ENCODE assay signal across 11 cellular contexts in genomic region chr6:31179896-31180295, GRCh38. TPM values are rescaled to one million over a fixed set of nuclear protein-coding genes. Genes with fewer than 3 reads are reported as not detected.
DNase-seq lines count a peak whose midpoint lies in the region; ATAC-seq and TF ChIP-seq lines count a peak whose summit lies in the region.
"Had no signal": no experiment of that assay in that cellular context is flagged by ENCODE, and none has a peak within 500 bp of the region (broad histone marks: within the 10 kb centered on the region; RNA-seq: fewer than 3 reads in every experiment).

No MANE protein-coding gene starts in this region.

- peak overlapping the region; percentile 23 for H2AFZ ChIP-seq in OCI-LY7 (ENCODE audit: low read length)
- no peak overlapping the region for H2AFZ ChIP-seq in trophoblast cell (ENCODE audit: insufficient read depth, low read length, poor library complexity)

- no TSS peak for BruUV-seq in OCI-LY7 (replicated peaks; lab: Mats Ljungman, UMichigan)

- H3K23ac ChIP-seq in trophoblast cell (ENCODE audit: low read length): no peak overlapping the region

- no peaks in the 10 kb centered on the region for H3K9me2 ChIP-seq in OCI-LY7 (ENCODE audit: insufficient read depth, low read length)

- H3K4me2 ChIP-seq in OCI-LY7 (ENCODE audit: low read length) (peak overlapping the region; percentile 55), trophoblast cell (ENCODE audit: low read length) (no peak overlapping the region)

- no peak overlapping the region for H4K8ac ChIP-seq in trophoblast cell (ENCODE audit: low read depth, low read length)

- no peaks in the 10 kb centered on the region for H4K20me1 ChIP-seq in OCI-LY7 (ENCODE audit: insufficient read depth, low read length)

- no peak overlapping the region for H4K91ac ChIP-seq in trophoblast cell (ENCODE audit: low read depth, low read length)

- TF ChIP-seq CTCF in OCI-LY7 (conservative IDR thresholded peaks at IDR 0.05; ENCODE audit: low read length): no peak

- H3K79me1 ChIP-seq in trophoblast cell (ENCODE audit: low read length): no peaks in the 10 kb centered on the region

- H3K4me1 Mint-ChIP-seq in CD4-positive, CD25-positive, alpha-beta regulatory T cell: peaks cover 9 to 20% (median 15%) of the 10 kb centered on the region in 4 donors
- peaks cover 17 to 19% of the 10 kb centered on the region in 2 donors for H3K4me1 Mint-ChIP-seq in effector memory CD8-positive, alpha-beta T cell (ENCODE audit: low read depth in 2 of 2)

- POLR2A ChIA-PET in OCI-LY7 (lab: Charles Lee): interaction anchor here (1.5 kb wide), 1 partner anchor 22 kb away, joined by 5 read pairs; the partner anchor contains the start of genes CCHCR1 and TCF19

- H3K9me3 ChIP-seq in CD4-positive, CD25-positive, alpha-beta regulatory T cell (ENCODE audit: control insufficient read depth in 2 of 2, low read length in 2 of 2): no peaks in the 10 kb centered on the region
- H3K9me3 ChIP-seq in OCI-LY7 (ENCODE audit: low read length) (no peaks in the 10 kb centered on the region), trophoblast cell (ENCODE audit: insufficient read depth, low read depth, low read length) (no peaks in the 10 kb centered on the region)

- H3K14ac ChIP-seq in trophoblast cell (ENCODE audit: low read length): no peak overlapping the region

- peaks cover 8% of the 10 kb centered on the region for H3K4me1 ChIP-seq in CD4-positive, CD25-positive, alpha-beta regulatory T cell (ENCODE audit: control insufficient read depth, insufficient read depth, low read length, poor library complexity, severe bottlenecking)
- H3K4me1 ChIP-seq in OCI-LY7 (ENCODE audit: insufficient read depth, low read length, poor library complexity, severe bottlenecking): peaks cover 21% of the 10 kb centered on the region
- H3K4me1 ChIP-seq in trophoblast cell (ENCODE audit: control insufficient read depth in 1 of 2, insufficient read depth in 2 of 2, low read length in 2 of 2): no peaks in the 10 kb centered on the region

- H3K27ac ChIP-seq in CD4-positive, CD25-positive, alpha-beta regulatory T cell (ENCODE audit: insufficient read depth, low read length, poor library complexity, severe bottlenecking): no peak overlapping the region
- H3K27ac ChIP-seq in OCI-LY7 (ENCODE audit: low read depth, low read length, poor library complexity, severe bottlenecking) (no peak overlapping the region), trophoblast cell (ENCODE audit: low read depth, low read length) (no peak overlapping the region)

- peak overlapping the region in 3 of 4 donors; percentile 23 to 84 (median 74) for H3K4me3 Mint-ChIP-seq in CD4-positive, CD25-positive, alpha-beta regulatory T cell
- peak overlapping the region; percentile 82 for H3K4me3 Mint-ChIP-seq in effector memory CD8-positive, alpha-beta T cell

- no peak overlapping the region for H4K12ac ChIP-seq in trophoblast cell (ENCODE audit: low read depth, low read length)

- H3K9me3 Mint-ChIP-seq in CD4-positive, CD25-positive, alpha-beta regulatory T cell: no peaks in the 10 kb centered on the region
- no peaks in the 10 kb centered on the region for H3K9me3 Mint-ChIP-seq in effector memory CD8-positive, alpha-beta T cell

- H3K27ac Mint-ChIP-seq in CD4-positive, CD25-positive, alpha-beta regulatory T cell: no peak overlapping the region
- no peak overlapping the region for H3K27ac Mint-ChIP-seq in effector memory CD8-positive, alpha-beta T cell

- H3K18ac ChIP-seq in trophoblast cell (ENCODE audit: low read length): no peak overlapping the region

- CTCF ChIA-PET in OCI-LY7 (lab: Charles Lee; ENCODE audit: unreplicated experiment): no interaction called here

- no peaks in the 10 kb centered on the region for H3K27me3 ChIP-seq in CD4-positive, CD25-positive, alpha-beta regulatory T cell (ENCODE audit: control insufficient read depth, insufficient read depth, low read length)
- H3K27me3 ChIP-seq in trophoblast cell (ENCODE audit: insufficient read depth, low read length): no peaks in the 10 kb centered on the region

- H2BK5ac ChIP-seq in trophoblast cell (ENCODE audit: low read depth, low read length, poor library complexity): no peak overlapping the region

- H3K4ac ChIP-seq in trophoblast cell (ENCODE audit: low read depth, low read length): no peak overlapping the region

- WGBS in trophoblast cell (ENCODE audit: extremely low coverage, insufficient coverage, insufficient read length): no CpG with 5 or more reads among the region's 8 CpGs

- peak overlapping the region; percentile 31 for H3K4me3 ChIP-seq in CD4-positive, CD25-positive, alpha-beta regulatory T cell (ENCODE audit: low read depth, low read length)
- H3K4me3 ChIP-seq in OCI-LY7 (ENCODE audit: low read depth, low read length, poor library complexity, severe bottlenecking): peak overlapping the region; percentile 64
- no peak overlapping the region for H3K4me3 ChIP-seq in trophoblast cell (ENCODE audit: low read depth, low read length)

- H3K9ac ChIP-seq in trophoblast cell (ENCODE audit: low read length): no peak overlapping the region

- no peak overlapping the region for H2AK5ac ChIP-seq in trophoblast cell (ENCODE audit: low read length)

- H2BK120ac ChIP-seq in trophoblast cell (ENCODE audit: insufficient read depth, low read length, poor library complexity): no peak overlapping the region

- H2BK12ac ChIP-seq in trophoblast cell (ENCODE audit: low read length): no peak overlapping the region

- DNase-seq in CD4-positive, CD25-positive, alpha-beta regulatory T cell: no peak
- no peak for DNase-seq in OCI-LY7 (ENCODE audit: low spot score)
- no peak for DNase-seq in effector memory CD8-positive, alpha-beta T cell
- DNase-seq in posterior vena cava (ENCODE audit: low spot score): peak; percentile 69
- DNase-seq in NCI-H1105 treated with DMSO at 0.1 percent for 48 hours (lab: John Stamatoyannopoulos, UW): no peak
- no peak for DNase-seq in trophoblast cell
- DNase-seq in UCSD-AML1 (lab: John Stamatoyannopoulos, UW; ENCODE audit: unreplicated experiment): no peak
- DNase-seq: COR-L47, NCI-H1417, NCI-H526 treated with DMSO at 0.1 percent for 48 hours had no signal

- H3K36me3 ChIP-seq in CD4-positive, CD25-positive, alpha-beta regulatory T cell (ENCODE audit: control insufficient read depth, insufficient read depth, low read length): no peaks in the 10 kb centered on the region
- H3K36me3 ChIP-seq in OCI-LY7 (ENCODE audit: insufficient read depth, low read length): no peaks in the 10 kb centered on the region
- H3K36me3 ChIP-seq in trophoblast cell (ENCODE audit: control insufficient read depth in 1 of 2, insufficient read depth in 2 of 2, low read length in 2 of 2): no peaks in the 10 kb centered on the region

- no peaks in the 10 kb centered on the region for H3K79me2 ChIP-seq in OCI-LY7 (ENCODE audit: insufficient read depth, low read depth, low read length)
- no peaks in the 10 kb centered on the region for H3K79me2 ChIP-seq in trophoblast cell (ENCODE audit: control insufficient read depth, insufficient read depth, low read length, poor library complexity)

- no peak for ATAC-seq in CD4-positive, CD25-positive, alpha-beta regulatory T cell (ENCODE audit: low read depth in 2 of 2)
- no peak for ATAC-seq in effector memory CD8-positive, alpha-beta T cell (replicated peaks)
- no peak for ATAC-seq in HG03025 (IDR thresholded peaks at IDR 0.05; ENCODE audit: low FRiP score, unreplicated experiment)

- H3K27me3 Mint-ChIP-seq in CD4-positive, CD25-positive, alpha-beta regulatory T cell: no peaks in the 10 kb centered on the region
- H3K27me3 Mint-ChIP-seq in effector memory CD8-positive, alpha-beta T cell: no peaks in the 10 kb centered on the region

- intact Hi-C loops in OCI-LY7 (cut with micrococcal nuclease; ENCODE audit: unreplicated experiment): no loop called here
- intact Hi-C loops in posterior vena cava (cut with DNase I): no loop called here

- H3K36me3 Mint-ChIP-seq in CD4-positive, CD25-positive, alpha-beta regulatory T cell: no peaks in the 10 kb centered on the region
- H3K36me3 Mint-ChIP-seq in effector memory CD8-positive, alpha-beta T cell (ENCODE audit: insufficient read depth): no peaks in the 10 kb centered on the region

RNA-seq across cellular contexts. Expression of gene POU5F1, which starts 9.4 kb away (rescaled TPM):
- total RNA-seq in CD4-positive, CD25-positive, alpha-beta regulatory T cell: not detected
- under 1 TPM in 1 of 4 donors, not detected in 3; 0.27 TPM for polyA plus RNA-seq in CD4-positive, CD25-positive, alpha-beta regulatory T cell
- total RNA-seq in OCI-LY7 (2014; rRNA removed; shearing (Covaris generic)): 0.44 TPM in 1 of 2 replicates, not detected in the other
- total RNA-seq in OCI-LY7 (2022) (0.86 and 1.4 TPM in 2 replicates), posterior vena cava (not detected)
- polyA plus RNA-seq in trophoblast cell (2013): 3.6 and 4.2 TPM in 2 replicates

RNA-seq across cellular contexts. Expression of gene TCF19, which starts 21.5 kb away (rescaled TPM):
- total RNA-seq in CD4-positive, CD25-positive, alpha-beta regulatory T cell: 10.9 TPM
- polyA plus RNA-seq in CD4-positive, CD25-positive, alpha-beta regulatory T cell: 10 to 100 TPM in 2 of 4 donors, 1 to 10 TPM in 2; 8.3 to 13.3 (median 11.2) TPM
- 61.6 and 63.2 TPM in 2 replicates for total RNA-seq in OCI-LY7 (2014; rRNA removed; shearing (Covaris generic))
- 54.5 and 56.7 TPM in 2 replicates for total RNA-seq in OCI-LY7 (2022)
- total RNA-seq in posterior vena cava: 1 to 10 TPM; 3.0 to 4.8 TPM
- 7.1 and 7.5 TPM in 2 replicates for polyA plus RNA-seq in trophoblast cell (2013)

RNA-seq across cellular contexts. Expression of gene CCHCR1, which starts 22.3 kb away (rescaled TPM):
- 27.2 TPM for total RNA-seq in CD4-positive, CD25-positive, alpha-beta regulatory T cell
- 1 to 10 TPM; 3.5 to 6.9 (median 6.2) TPM for polyA plus RNA-seq in CD4-positive, CD25-positive, alpha-beta regulatory T cell
- total RNA-seq in OCI-LY7 (2014; rRNA removed; shearing (Covaris generic)): 23.9 and 33.0 TPM in 2 replicates
- 31.5 and 33.0 TPM in 2 replicates for total RNA-seq in OCI-LY7 (2022)
- total RNA-seq in posterior vena cava: 10 to 100 TPM in 1 of 2 donors, 1 to 10 TPM in 1; 9.6 to 13.4 TPM
- 7.3 and 8.1 TPM in 2 replicates for polyA plus RNA-seq in trophoblast cell (2013)

RNA-seq across cellular contexts. Expression of gene PSORS1C2, which starts 41.0 kb away (rescaled TPM):
- total RNA-seq in CD4-positive, CD25-positive, alpha-beta regulatory T cell: not detected
- not detected for polyA plus RNA-seq in CD4-positive, CD25-positive, alpha-beta regulatory T cell
- not detected in 2 replicates for total RNA-seq in OCI-LY7 (2014; rRNA removed; shearing (Covaris generic))
- total RNA-seq in OCI-LY7 (2022) (not detected in 2 replicates), posterior vena cava (not detected)
- not detected in 2 replicates for polyA plus RNA-seq in trophoblast cell (2013)

RNA-seq across cellular contexts. Expression of gene CDSN, which starts 59.6 kb away (rescaled TPM):
- total RNA-seq in CD4-positive, CD25-positive, alpha-beta regulatory T cell: not detected
- not detected for polyA plus RNA-seq in CD4-positive, CD25-positive, alpha-beta regulatory T cell
- not detected in 2 replicates for total RNA-seq in OCI-LY7 (2014; rRNA removed; shearing (Covaris generic))
- total RNA-seq in OCI-LY7 (2022) (not detected in 2 replicates), posterior vena cava (not detected)
- polyA plus RNA-seq in trophoblast cell (2013): 0.01 TPM in 1 of 2 replicates, not detected in the other
